13 cellular contexts compared by ENCODE assay signal in the genomic region with DNA sequence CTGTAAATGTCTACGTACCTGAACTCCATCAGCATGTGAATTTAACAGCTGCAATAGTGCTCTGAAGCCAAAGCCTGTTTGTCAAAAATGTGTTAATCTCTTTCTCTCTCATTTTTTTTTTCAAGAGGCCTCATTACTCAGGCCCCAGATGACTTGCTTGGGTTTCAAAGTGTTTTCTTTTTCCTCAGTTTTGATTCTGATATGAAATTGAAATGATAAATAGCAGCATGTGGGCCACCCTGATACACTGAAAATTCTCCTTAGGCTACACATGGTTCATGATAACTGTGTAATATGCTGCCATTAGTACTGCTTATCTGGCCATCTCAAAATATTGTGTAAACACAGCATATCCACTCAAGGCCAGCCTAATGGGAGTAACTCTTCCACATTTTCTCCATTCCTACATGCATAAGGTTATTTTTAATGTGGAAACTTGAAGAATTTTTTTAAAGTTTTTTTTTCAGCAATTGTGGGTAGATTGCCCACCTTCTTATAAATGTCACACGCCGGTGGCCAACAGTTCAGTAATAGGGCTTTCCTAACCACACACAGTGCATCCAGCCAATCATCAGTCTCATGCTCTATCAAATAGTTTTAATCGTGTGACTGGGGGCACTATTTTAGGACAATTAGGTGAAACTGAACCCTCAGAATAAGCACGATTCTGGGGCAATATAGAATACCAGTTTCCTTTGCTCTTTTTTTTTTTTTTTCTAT. TPM values are rescaled to one million over a fixed set of nuclear protein-coding genes. Genes with fewer than 3 reads are reported as not detected.
DNase-seq lines count a peak whose midpoint lies in the region; ATAC-seq and TF ChIP-seq lines count a peak whose summit lies in the region.
"Had no signal": no experiment of that assay in that cellular context is flagged by ENCODE, and none has a peak within 500 bp of the region (broad histone marks: within the 10 kb centered on the region; RNA-seq: fewer than 3 reads in every experiment).

No MANE protein-coding gene starts in this region.

- no peaks in the 10 kb centered on the region for H3K27me3 Mint-ChIP-seq in central memory CD8-positive, alpha-beta T cell

- no peaks in the 10 kb centered on the region for H3K9me3 Mint-ChIP-seq in central memory CD8-positive, alpha-beta T cell

- H3K4me3 ChIP-seq in psoas muscle = no peak overlapping the region

- H3K27ac ChIP-seq in psoas muscle = peak overlapping the region; percentile 70

- no peak for TF ChIP-seq CTCF in psoas muscle (IDR thresholded peaks at IDR 0.05)

- H3K27me3 ChIP-seq in psoas muscle (ENCODE audit: insufficient read depth in 3 of 3, low read length in 2 of 3) = no peaks in the 10 kb centered on the region

- ATAC-seq in central memory CD8-positive, alpha-beta T cell (replicated peaks; ENCODE audit: extremely low read depth, poor library complexity, severe bottlenecking) = no peak
- peak in 3 of 4 donors; percentile 31 to 45 (median 41) for ATAC-seq in psoas muscle
- ATAC-seq in HG03039 (IDR thresholded peaks at IDR 0.05; ENCODE audit: unreplicated experiment) = no peak
- no peak for ATAC-seq in GM21367 (IDR thresholded peaks at IDR 0.05; ENCODE audit: unreplicated experiment)

- H3K9me3 ChIP-seq in psoas muscle = no peaks in the 10 kb centered on the region

- WGBS in psoas muscle, 3 donors = 72 to 84% (median 80%) methylated on average over 5 of the region's 5 CpGs

- H3K27ac Mint-ChIP-seq in central memory CD8-positive, alpha-beta T cell (ENCODE audit: low read depth) = peak overlapping the region; percentile 91

- H3K4me3 Mint-ChIP-seq in central memory CD8-positive, alpha-beta T cell = peak overlapping the region; percentile 87

- peaks cover 8% of the 10 kb centered on the region for H3K4me1 ChIP-seq in psoas muscle

- H3K4me1 Mint-ChIP-seq in central memory CD8-positive, alpha-beta T cell = peaks cover 25% of the 10 kb centered on the region

- H3K36me3 Mint-ChIP-seq in central memory CD8-positive, alpha-beta T cell (ENCODE audit: insufficient read depth) = peaks cover 5% of the 10 kb centered on the region

- intact Hi-C loops in psoas muscle (cut with DNase I) = no loop called here

- no peaks in the 10 kb centered on the region for H3K36me3 ChIP-seq in psoas muscle (ENCODE audit: insufficient read depth in 1 of 2, low read depth in 1 of 2)

- DNase-seq in SIG-M5 treated with dmso at 0.1 percent for 504 hours (lab: John Stamatoyannopoulos, UW; ENCODE audit: unreplicated experiment) = peak; percentile 55
- DNase-seq in SIG-M5 (lab: John Stamatoyannopoulos, UW) = no peak
- DNase-seq in OCI-M2 (lab: John Stamatoyannopoulos, UW; ENCODE audit: unreplicated experiment) = peak; percentile 57
- no peak for DNase-seq in central memory CD8-positive, alpha-beta T cell (ENCODE audit: low spot score in 2 of 2)
- no peak for DNase-seq in psoas muscle
- no peak for DNase-seq in EL
- DNase-seq: DMS79 treated with DMSO at 0.1 percent for 48 hours; effector memory CD4-positive, alpha-beta T cell; hypothalamus; NCI-H187; stimulated activated CD8-positive, alpha-beta memory T cell treated with anti-CD3 and anti-CD28 coated beads, Interleukin-4, amount 100 ng/mL, for 48 hours had no signal

RNA-seq across cellular contexts. Expression of a gene that starts 13.1 kb away (rescaled TPM):
- 10 to 100 TPM; 15.4 to 46.7 (median 23.4) TPM for total RNA-seq in psoas muscle
- polyA plus RNA-seq in psoas muscle = 10 to 100 TPM in 1 of 3 donors, 1 to 10 TPM in 2; 4.0 to 11.2 (median 7.0) TPM

Comparison
In these comparisons a context has a peak if more than half of its experiments do, and no peak if none do; other contexts are left out.
1. DNase-seq: peak in SIG-M5 treated with dmso at 0.1 percent for 504 hours (single experiment) and OCI-M2 (single experiment); none in SIG-M5 (single experiment), central memory CD8-positive, alpha-beta T cell (0 of 2), psoas muscle (0 of 2) and EL (single experiment).
2. ATAC-seq: peak in psoas muscle (3 of 4); none in central memory CD8-positive, alpha-beta T cell (single experiment), HG03039 (single experiment) and GM21367 (single experiment).